In the genomic region with DNA sequence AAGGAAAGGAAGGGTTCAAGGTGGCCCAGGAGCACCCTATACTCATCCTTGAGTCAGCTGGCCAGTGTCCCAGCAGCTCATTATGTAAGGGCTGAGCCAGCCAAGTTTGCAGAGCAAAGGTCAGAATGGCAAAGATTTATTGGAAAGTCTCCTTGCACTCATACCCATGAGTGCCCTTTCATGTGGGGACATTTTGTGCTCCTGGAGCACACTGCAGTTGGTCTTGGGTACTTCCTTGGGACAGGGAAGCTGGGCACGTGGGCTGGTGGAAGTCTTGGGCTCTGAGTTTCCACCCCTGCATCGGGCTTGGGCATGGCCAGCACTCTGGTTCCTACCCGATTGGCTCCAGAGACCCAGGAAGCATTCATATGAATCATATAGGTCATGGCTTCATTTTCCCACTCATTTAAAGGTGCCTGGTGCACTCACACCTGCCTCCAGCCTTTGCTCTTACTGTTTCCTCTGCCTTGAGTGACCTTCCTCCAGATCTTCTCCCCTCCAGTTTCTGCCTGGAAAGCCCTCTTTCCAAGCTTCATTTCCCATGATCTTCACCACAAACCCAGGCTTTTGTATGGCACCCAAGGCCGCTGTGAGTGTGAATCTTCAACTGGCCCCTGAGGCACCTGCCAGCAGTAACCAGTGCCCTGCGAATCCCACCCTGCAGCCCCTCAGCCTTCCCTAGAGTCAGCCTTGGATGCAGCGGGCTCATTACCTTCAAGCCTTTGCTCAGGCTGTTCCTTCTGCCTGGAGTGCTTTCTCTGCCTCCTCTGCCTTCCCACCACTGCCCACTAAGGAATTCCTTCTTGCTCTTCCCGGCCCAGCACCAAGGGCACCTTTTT, we compare ENCODE assay signal across 15 cellular contexts. TPM values are rescaled to one million over a fixed set of nuclear protein-coding genes. Genes with fewer than 3 reads are reported as not detected.
DNase-seq lines count a peak whose midpoint lies in the region; ATAC-seq, FAIRE-seq and TF ChIP-seq lines count a peak whose summit lies in the region.
"Had no signal": no experiment of that assay in that cellular context is flagged by ENCODE, and none has a peak within 500 bp of the region (broad histone marks: within the 10 kb centered on the region; RNA-seq: fewer than 3 reads in every experiment).

No MANE protein-coding gene starts in this region.

- TF ChIP-seq RAD21 in HepG2 (CRISPR knock-in tag; IDR thresholded peaks at IDR 0.05), result no peak

- FAIRE-seq in HepG2 (lab: Jason Lieb, UNC), result no peak
- FAIRE-seq: endothelial cell of umbilical vein, urothelium cell line had no signal

- TF ChIP-seq POLR2A in body of pancreas (IDR thresholded peaks at IDR 0.05) (peak in 1 of 3 donors; percentile 23), HepG2 (IDR thresholded peaks at IDR 0.05; ENCODE audit: insufficient read depth in 1 of 2, low read depth in 2 of 2, low read length in 2 of 2) (no peak)

- peaks cover 16% of the 10 kb centered on the region for H3K27me3 Mint-ChIP-seq in activated naive CD8-positive, alpha-beta T cell treated with anti-CD3 and anti-CD28 coated beads for 36 hours

- POLR2A ChIA-PET in HepG2 (lab: Yijun Ruan, JAX), result interaction anchor here (1.0 to 2.6 kb wide), 4 partner anchors 9 to 19 kb away, joined by 3 to 31 read pairs (median 9); a partner anchor contains a TSS

- CTCF ChIA-PET in HepG2 (lab: Yijun Ruan, JAX; ENCODE audit: low intra/inter-chr PET ratio, low total read pairs), result no interaction called here

- TF ChIP-seq CTCF in 22Rv1 (IDR thresholded peaks at IDR 0.05) (no peak), body of pancreas (IDR thresholded peaks at IDR 0.05) (no peak), HepG2 (CRISPR knock-in tag; IDR thresholded peaks at IDR 0.05) (no peak)

- ATAC-seq in body of pancreas (peak; percentile 81), HepG2 (no peak), GM19452 (IDR thresholded peaks at IDR 0.05; ENCODE audit: unreplicated experiment) (no peak)
- ATAC-seq: naive thymus-derived CD8-positive, alpha-beta T cell had no signal

- H4K20me1 ChIP-seq in HepG2 (ENCODE audit: insufficient read depth, low read length), result no peaks in the 10 kb centered on the region

- intact Hi-C loops in body of pancreas (cut with DNase I), result no loop called here
- intact Hi-C loops in HepG2 (cut with micrococcal nuclease; ENCODE audit: unreplicated experiment), result no loop called here

- no peaks in the 10 kb centered on the region for H3K36me3 ChIP-seq in body of pancreas (replicated peaks in 1 of 2; ENCODE audit: insufficient read depth in 1 of 2, low read depth in 2 of 2)
- no peaks in the 10 kb centered on the region for H3K36me3 ChIP-seq in HepG2 (replicated peaks in 1 of 2; ENCODE audit: control insufficient read depth in 1 of 2, insufficient read depth in 2 of 2, low read length in 2 of 2)
- H3K36me3 ChIP-seq: ascending aorta, WERI-Rb-1 had no signal

- H3K4me1 ChIP-seq in body of pancreas (peaks cover 96% of the 10 kb centered on the region), HepG2 (ENCODE audit: insufficient read depth, low read length) (peaks cover 60% of the 10 kb centered on the region)

- 53 to 59% methylated on average over 7 of the region's 7 CpGs for WGBS in body of pancreas, 2 donors
- 90% methylated on average over 4 of the region's 7 CpGs for WGBS in HepG2 (ENCODE audit: low lambda C conversion rate)

- H3K9me3 Mint-ChIP-seq in activated naive CD8-positive, alpha-beta T cell treated with anti-CD3 and anti-CD28 coated beads for 36 hours, result no peaks in the 10 kb centered on the region
- H3K9me3 Mint-ChIP-seq: naive thymus-derived CD8-positive, alpha-beta T cell had no signal

- H3K27ac ChIP-seq in 22Rv1, result peak overlapping the region; percentile 94
- peak overlapping the region; percentile 30 to 79 (median 75) for H3K27ac ChIP-seq in body of pancreas
- no peak overlapping the region for H3K27ac ChIP-seq in HepG2 (ENCODE audit: extremely low read length, insufficient read depth, low read length)
- H3K27ac ChIP-seq: ascending aorta, WERI-Rb-1 had no signal

- in situ Hi-C loops in HepG2 (cut with HindIII; ENCODE audit: extremely low pct_ligation_motif_present, low pct_unique_long_range_greater_than_20kb) (no loop called here), KBM-7 (cut with MboI; ENCODE audit: low pct_unique_long_range_greater_than_20kb, low sequenced_read_pairs) (no loop called here)

- TF ChIP-seq EP300 in HepG2 (IDR thresholded peaks at IDR 0.05; ENCODE audit: low read depth in 2 of 2, low read length in 2 of 2), result no peak
- TF ChIP-seq EP300 in HepG2 (CRISPR knock-in tag; IDR thresholded peaks at IDR 0.05; ENCODE audit: borderline replicate concordance), result no peak

- BruUV-seq in HepG2 (replicated peaks; lab: Mats Ljungman, UMichigan), result no TSS peak

- H3K4me3 ChIP-seq in body of pancreas (no peak overlapping the region), HepG2 (replicated peaks in 1 of 3; ENCODE audit: insufficient read depth in 1 of 3, low read depth in 2 of 3, low read length in 3 of 3) (no peak overlapping the region)
- H3K4me3 ChIP-seq: ascending aorta had no signal

- H3K4me1 Mint-ChIP-seq in activated naive CD8-positive, alpha-beta T cell treated with anti-CD3 and anti-CD28 coated beads for 36 hours, result no peaks in the 10 kb centered on the region
- H3K4me1 Mint-ChIP-seq: naive thymus-derived CD8-positive, alpha-beta T cell had no signal

- no peak overlapping the region for H3K4me3 Mint-ChIP-seq in activated naive CD8-positive, alpha-beta T cell treated with anti-CD3 and anti-CD28 coated beads for 36 hours
- H3K4me3 Mint-ChIP-seq: naive thymus-derived CD8-positive, alpha-beta T cell had no signal

- no peaks in the 10 kb centered on the region for H3K36me3 Mint-ChIP-seq in activated naive CD8-positive, alpha-beta T cell treated with anti-CD3 and anti-CD28 coated beads for 36 hours
- H3K36me3 Mint-ChIP-seq: naive thymus-derived CD8-positive, alpha-beta T cell had no signal

- H3K27me3 ChIP-seq in body of pancreas (no peaks in the 10 kb centered on the region), HepG2 (ENCODE audit: control insufficient read depth in 1 of 2, insufficient read depth in 2 of 2, low read length in 2 of 2) (peaks cover 2 to 57% of the 10 kb centered on the region in 2 experiments; a peak in 4 of 5 replicates)
- H3K27me3 ChIP-seq: ascending aorta had no signal

- peak; percentile 34 for DNase-seq in HS-5 (ENCODE audit: low read depth)
- DNase-seq in body of pancreas, result peak; percentile 85 to 94 (median 90)
- no peak for DNase-seq in HepG2 (ENCODE audit: low spot score)
- no peak for DNase-seq in KBM-7
- DNase-seq in activated naive CD8-positive, alpha-beta T cell treated with anti-CD3 and anti-CD28 coated beads for 36 hours, result no peak
- DNase-seq in NCI-H748 (lab: John Stamatoyannopoulos, UW; ENCODE audit: unreplicated experiment), result no peak
- DNase-seq: naive thymus-derived CD8-positive, alpha-beta T cell; NCI-H446; SIG-M5; WERI-Rb-1 had no signal

- no peaks in the 10 kb centered on the region for H3K79me2 ChIP-seq in HepG2 (ENCODE audit: insufficient read depth, low read length)

- peak overlapping the region; percentile 31 for H3K4me2 ChIP-seq in HepG2 (ENCODE audit: low read depth, low read length)

- no peak overlapping the region for H3K27ac Mint-ChIP-seq in activated naive CD8-positive, alpha-beta T cell treated with anti-CD3 and anti-CD28 coated beads for 36 hours

- no peak overlapping the region for H2AFZ ChIP-seq in HepG2 (ENCODE audit: low read length)

- H3K9me3 ChIP-seq in body of pancreas, result no peaks in the 10 kb centered on the region
- H3K9me3 ChIP-seq in HepG2 (ENCODE audit: low read length), result no peaks in the 10 kb centered on the region
- H3K9me3 ChIP-seq: ascending aorta had no signal

- H3K9ac ChIP-seq in HepG2 (ENCODE audit: insufficient read depth, low read depth, low read length), result no peak overlapping the region

RNA-seq across cellular contexts. Expression of a gene that starts 10.5 kb away (rescaled TPM):
- total RNA-seq in body of pancreas (10 to 100 TPM; 15.5 to 16.9 TPM), HepG2 (2016; rRNA removed; fragmentation: Illumina TruSeq; extraction: Trizol) (1.6 and 4.3 TPM in 2 replicates)
- total RNA-seq in HepG2 (2016; cell fraction: cytosol; rRNA removed; fragmentation: Illumina TruSeq; extraction: Trizol; ENCODE audit: low read depth), result 0.79 and 1.0 TPM in 2 replicates
- total RNA-seq in HepG2 (2016; cell fraction: insoluble cytoplasmic fraction; rRNA removed; fragmentation: Illumina TruSeq; extraction: Trizol), result 1.7 and 3.8 TPM in 2 replicates
- total RNA-seq in HepG2 (2016; cell fraction: membrane; rRNA removed; fragmentation: Illumina TruSeq; extraction: Trizol), result 2.3 and 2.6 TPM in 2 replicates
- 4.3 and 4.4 TPM in 2 replicates for total RNA-seq in HepG2 (2016; cell fraction: nucleus; rRNA removed; fragmentation: Illumina TruSeq; extraction: Trizol)
- 40.7 and 47.7 TPM in 2 replicates for polyA plus RNA-seq in HepG2 (2011; rRNA removed)
- polyA plus RNA-seq in HepG2 (2011; cell fraction: cytosol; rRNA removed), result 43.8 and 46.4 TPM in 2 replicates
- polyA plus RNA-seq in HepG2 (2011; cell fraction: nucleus; rRNA removed), result 49.0 and 56.6 TPM in 2 replicates
- 26.9 and 29.1 TPM in 2 replicates for polyA plus RNA-seq in HepG2 (2012)
- 4.3 and 5.2 TPM in 2 replicates for polyA plus RNA-seq in HepG2 (2016; cell fraction: cytosol; fragmentation: Illumina TruSeq; extraction: Trizol; ENCODE audit: low read depth)
- 19.3 and 22.7 TPM in 2 replicates for polyA plus RNA-seq in HepG2 (2016; cell fraction: insoluble cytoplasmic fraction; fragmentation: Illumina TruSeq; extraction: Trizol; ENCODE audit: low read depth)
- 3.2 and 3.3 TPM in 2 replicates for polyA plus RNA-seq in HepG2 (2016; cell fraction: membrane; fragmentation: Illumina TruSeq; extraction: Trizol; ENCODE audit: low read depth)
- polyA plus RNA-seq in HepG2 (2016; cell fraction: nucleus; fragmentation: Illumina TruSeq; extraction: Trizol; ENCODE audit: insufficient read depth, low read depth), result 26.1 and 26.5 TPM in 2 replicates
- 30.4 and 51.6 TPM in 2 replicates for polyA minus RNA-seq in HepG2 (2011; rRNA and poly(A)+ RNA removed; ENCODE audit: low replicate concordance)
- 17.5 and 20.8 TPM in 2 replicates for polyA minus RNA-seq in HepG2 (2011; cell fraction: cytosol; rRNA and poly(A)+ RNA removed)
- polyA minus RNA-seq in HepG2 (2011; cell fraction: nucleus; rRNA and poly(A)+ RNA removed), result 17.8 and 23.6 TPM in 2 replicates
- total RNA-seq in activated naive CD8-positive, alpha-beta T cell treated with anti-CD3 and anti-CD28 coated beads for 36 hours, result 10 to 100 TPM; 16.5 to 17.5 TPM

RNA-seq across cellular contexts. Expression of a gene that starts 20.2 kb away (rescaled TPM):
- total RNA-seq in body of pancreas, result 10 to 100 TPM; 10.6 to 19.8 TPM
- 25.7 and 37.0 TPM in 2 replicates for total RNA-seq in HepG2 (2016; rRNA removed; fragmentation: Illumina TruSeq; extraction: Trizol)
- total RNA-seq in HepG2 (2016; cell fraction: cytosol; rRNA removed; fragmentation: Illumina TruSeq; extraction: Trizol; ENCODE audit: low read depth), result 4.3 and 5.1 TPM in 2 replicates
- total RNA-seq in HepG2 (2016; cell fraction: insoluble cytoplasmic fraction; rRNA removed; fragmentation: Illumina TruSeq; extraction: Trizol), result 25.2 and 37.3 TPM in 2 replicates
- 14.7 and 16.2 TPM in 2 replicates for total RNA-seq in HepG2 (2016; cell fraction: membrane; rRNA removed; fragmentation: Illumina TruSeq; extraction: Trizol)
- 30.4 and 35.0 TPM in 2 replicates for total RNA-seq in HepG2 (2016; cell fraction: nucleus; rRNA removed; fragmentation: Illumina TruSeq; extraction: Trizol)
- polyA plus RNA-seq in HepG2 (2011; rRNA removed), result 21.0 and 23.2 TPM in 2 replicates
- 21.9 and 27.5 TPM in 2 replicates for polyA plus RNA-seq in HepG2 (2011; cell fraction: cytosol; rRNA removed)
- 11.4 TPM in 2 replicates for polyA plus RNA-seq in HepG2 (2011; cell fraction: nucleus; rRNA removed)
- polyA plus RNA-seq in HepG2 (2012), result 13.7 and 19.5 TPM in 2 replicates
- 5.2 and 6.1 TPM in 2 replicates for polyA plus RNA-seq in HepG2 (2016; cell fraction: cytosol; fragmentation: Illumina TruSeq; extraction: Trizol; ENCODE audit: low read depth)
- 20.1 and 21.3 TPM in 2 replicates for polyA plus RNA-seq in HepG2 (2016; cell fraction: insoluble cytoplasmic fraction; fragmentation: Illumina TruSeq; extraction: Trizol; ENCODE audit: low read depth)
- polyA plus RNA-seq in HepG2 (2016; cell fraction: membrane; fragmentation: Illumina TruSeq; extraction: Trizol; ENCODE audit: low read depth), result 10.2 and 12.2 TPM in 2 replicates
- polyA plus RNA-seq in HepG2 (2016; cell fraction: nucleus; fragmentation: Illumina TruSeq; extraction: Trizol; ENCODE audit: insufficient read depth, low read depth), result 32.4 and 36.2 TPM in 2 replicates
- polyA minus RNA-seq in HepG2 (2011; rRNA and poly(A)+ RNA removed; ENCODE audit: low replicate concordance), result 79.7 and 80.7 TPM in 2 replicates
- 17.0 and 17.7 TPM in 2 replicates for polyA minus RNA-seq in HepG2 (2011; cell fraction: cytosol; rRNA and poly(A)+ RNA removed)
- 15.6 and 15.8 TPM in 2 replicates for polyA minus RNA-seq in HepG2 (2011; cell fraction: nucleus; rRNA and poly(A)+ RNA removed)
- 10 to 100 TPM; 49.3 to 50.7 TPM for total RNA-seq in activated naive CD8-positive, alpha-beta T cell treated with anti-CD3 and anti-CD28 coated beads for 36 hours

Comparison
In these comparisons a context has a peak if more than half of its experiments do, and no peak if none do; other contexts are left out.
1. DNase-seq: peak in HS-5 (single experiment) and body of pancreas (4 of 4); none in HepG2 (single experiment), KBM-7 (single experiment), activated naive CD8-positive, alpha-beta T cell treated with anti-CD3 and anti-CD28 coated beads for 36 hours (single experiment) and NCI-H748 (single experiment).